In the genomic region with DNA sequence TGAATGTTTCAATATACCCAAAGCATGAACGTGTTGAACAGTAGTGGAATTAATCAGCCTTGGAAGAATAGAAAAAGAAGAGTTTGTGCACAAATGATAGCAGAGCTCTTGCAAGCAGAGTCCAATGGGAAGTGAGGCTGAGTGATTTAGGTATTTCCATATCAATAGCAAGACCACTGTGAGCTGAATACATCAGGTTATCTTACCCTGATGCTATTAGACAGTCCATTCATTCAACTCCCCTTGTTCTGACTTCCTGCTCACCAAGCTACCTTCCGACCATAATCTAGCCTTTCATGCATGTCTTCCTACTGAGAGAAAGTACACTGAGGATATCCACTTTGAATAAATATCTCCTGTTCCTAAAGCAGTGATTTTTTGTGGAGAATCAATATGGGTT, we compare ENCODE assay signal across 31 cellular contexts.
"Had no signal": no experiment of that assay in that cellular context is flagged by ENCODE, and none has a peak within 500 bp of the region (broad histone marks: within the 10 kb centered on the region; RNA-seq: fewer than 3 reads in every experiment).

No MANE protein-coding gene starts in this region.

- H3K9me3 ChIP-seq: esophagus muscularis mucosa, gastrocnemius medialis, heart left ventricle had no signal

- H3K27me3 Mint-ChIP-seq: activated B cell treated with CpG ODN at 0.5 μM for 24 hours; activated CD4-positive, alpha-beta memory T cell treated with anti-CD3 and anti-CD28 coated beads, Interleukin-2, amount 10 ng/mL, durations not matched to agents 7 days and 5 days; activated CD4-positive, alpha-beta T cell treated with anti-CD3 and anti-CD28 coated beads for 36 hours; activated CD4-positive, alpha-beta T cell treated with anti-CD3 and anti-CD28 coated beads, Interleukin-2, amount 10 ng/mL, durations not matched to agents 7 days and 5 days; activated naive CD8-positive, alpha-beta T cell; activated T-cell treated with anti-CD3 and anti-CD28 coated beads, Interleukin-2, amount 50 U/mL, for 24 hours; central memory CD8-positive, alpha-beta T cell; dendritic cell treated with granulocyte-macrophage colony-stimulating factor and Interleukin-4, amounts not matched to agents 40 ng/mL and 50 ng/mL, for 4 days had no signal

- H3K27ac Mint-ChIP-seq: activated B cell treated with CpG ODN at 0.5 μM for 24 hours; activated CD4-positive, alpha-beta memory T cell treated with anti-CD3 and anti-CD28 coated beads, Interleukin-2, amount 10 ng/mL, durations not matched to agents 7 days and 5 days; activated CD4-positive, alpha-beta T cell treated with anti-CD3 and anti-CD28 coated beads for 36 hours; activated CD4-positive, alpha-beta T cell treated with anti-CD3 and anti-CD28 coated beads, Interleukin-2, amount 10 ng/mL, durations not matched to agents 7 days and 5 days; activated naive CD8-positive, alpha-beta T cell; activated T-cell treated with anti-CD3 and anti-CD28 coated beads, Interleukin-2, amount 50 U/mL, for 24 hours; activated T-cell treated with anti-CD3 and anti-CD28 coated beads, Interleukin-2, amount 50 U/mL, for 72 hours; dendritic cell treated with granulocyte-macrophage colony-stimulating factor and Interleukin-4, amounts not matched to agents 40 ng/mL and 50 ng/mL, for 4 days had no signal

- H3K27ac ChIP-seq: brain microvascular endothelial cell, coronary artery, dorsolateral prefrontal cortex, esophagus muscularis mucosa, foreskin keratinocyte, gastrocnemius medialis, heart left ventricle, VCaP had no signal

- H3K9me3 Mint-ChIP-seq: activated CD4-positive, alpha-beta memory T cell treated with anti-CD3 and anti-CD28 coated beads, Interleukin-2, amount 10 ng/mL, durations not matched to agents 7 days and 5 days; activated CD4-positive, alpha-beta T cell treated with anti-CD3 and anti-CD28 coated beads, Interleukin-2, amount 10 ng/mL, durations not matched to agents 7 days and 5 days; activated T-cell treated with anti-CD3 and anti-CD28 coated beads, Interleukin-2, amount 50 U/mL, for 24 hours; dendritic cell treated with granulocyte-macrophage colony-stimulating factor and Interleukin-4, amounts not matched to agents 40 ng/mL and 50 ng/mL, for 4 days had no signal

- H3K4me3 Mint-ChIP-seq: activated B cell treated with CpG ODN at 0.5 μM for 24 hours; activated CD4-positive, alpha-beta memory T cell treated with anti-CD3 and anti-CD28 coated beads, Interleukin-2, amount 10 ng/mL, durations not matched to agents 7 days and 5 days; activated CD4-positive, alpha-beta T cell treated with anti-CD3 and anti-CD28 coated beads for 36 hours; activated CD4-positive, alpha-beta T cell treated with anti-CD3 and anti-CD28 coated beads, Interleukin-2, amount 10 ng/mL, durations not matched to agents 7 days and 5 days; activated naive CD8-positive, alpha-beta T cell; activated T-cell treated with anti-CD3 and anti-CD28 coated beads, Interleukin-2, amount 50 U/mL, for 24 hours; activated T-cell treated with anti-CD3 and anti-CD28 coated beads, Interleukin-2, amount 50 U/mL, for 72 hours; central memory CD8-positive, alpha-beta T cell; dendritic cell treated with granulocyte-macrophage colony-stimulating factor and Interleukin-4, amounts not matched to agents 40 ng/mL and 50 ng/mL, for 4 days had no signal

- ATAC-seq: activated CD4-positive, alpha-beta T cell treated with anti-CD3 and anti-CD28 coated beads for 36 hours; activated T-cell treated with anti-CD3 and anti-CD28 coated beads, Interleukin-2, amount 50 U/mL, for 72 hours; foreskin keratinocyte; gastrocnemius medialis; heart left ventricle had no signal

- DNase-seq: activated B cell treated with CpG ODN at 0.5 μM for 24 hours; activated CD4-positive, alpha-beta memory T cell treated with anti-CD3 and anti-CD28 coated beads, Interleukin-2, amount 10 ng/mL, durations not matched to agents 7 days and 5 days; activated CD4-positive, alpha-beta T cell treated with anti-CD3 and anti-CD28 coated beads for 36 hours; activated CD4-positive, alpha-beta T cell treated with anti-CD3 and anti-CD28 coated beads, Interleukin-2, amount 10 ng/mL, durations not matched to agents 7 days and 5 days; activated CD4-positive, alpha-beta T cell treated with anti-CD3 and anti-CD28 coated beads, Interleukin-2, amount 50 U/mL, for 4 hours; activated CD4-positive, CD25-positive, alpha-beta regulatory T cell treated with anti-CD3 and anti-CD28 coated beads, Interleukin-2, amount 50 U/mL, for 72 hours; activated CD8-positive, alpha-beta memory T cell treated with anti-CD3 and anti-CD28 coated beads, Interleukin-2, amount 50 U/mL, for 48 hours; activated gamma-delta T cell; activated naive CD4-positive, alpha-beta T cell; activated naive CD4-positive, alpha-beta T cell treated with anti-CD3 and anti-CD28 coated beads, Interleukin-2, amount 50 U/mL, for 16 hours; activated T-cell treated with anti-CD3 and anti-CD28 coated beads for 4 hours; activated T-cell treated with anti-CD3 and anti-CD28 coated beads, Interleukin-2, amount 50 U/mL, for 24 hours; activated T-cell treated with anti-CD3 and anti-CD28 coated beads, Interleukin-2, amount 50 U/mL, for 72 hours; amniotic stem cell; anterior cingulate cortex; brain microvascular endothelial cell; dorsolateral prefrontal cortex; effector memory CD4-positive, alpha-beta T cell; erythroblast; foreskin keratinocyte; gastrocnemius medialis; glutamatergic neuron; heart left ventricle; T-helper 1 cell; T-helper 2 cell had no signal

- H3K36me3 Mint-ChIP-seq: activated naive CD8-positive, alpha-beta T cell had no signal

- H3K4me1 Mint-ChIP-seq: activated B cell treated with CpG ODN at 0.5 μM for 24 hours; activated CD4-positive, alpha-beta memory T cell treated with anti-CD3 and anti-CD28 coated beads, Interleukin-2, amount 10 ng/mL, durations not matched to agents 7 days and 5 days; activated CD4-positive, alpha-beta T cell treated with anti-CD3 and anti-CD28 coated beads for 36 hours; activated CD4-positive, alpha-beta T cell treated with anti-CD3 and anti-CD28 coated beads, Interleukin-2, amount 10 ng/mL, durations not matched to agents 7 days and 5 days; central memory CD8-positive, alpha-beta T cell had no signal

- H3K27me3 ChIP-seq: brain microvascular endothelial cell, dorsolateral prefrontal cortex, esophagus muscularis mucosa, foreskin keratinocyte, gastrocnemius medialis, heart left ventricle had no signal

- H3K4me1 ChIP-seq: esophagus muscularis mucosa, foreskin keratinocyte, gastrocnemius medialis, heart left ventricle had no signal

- H3K4me3 ChIP-seq: coronary artery, dorsolateral prefrontal cortex, esophagus muscularis mucosa, gastrocnemius medialis, heart left ventricle had no signal

- H3K36me3 ChIP-seq: brain microvascular endothelial cell, esophagus muscularis mucosa, gastrocnemius medialis, heart left ventricle had no signal
